8 cellular contexts compared by ENCODE assay signal in the genomic region with DNA sequence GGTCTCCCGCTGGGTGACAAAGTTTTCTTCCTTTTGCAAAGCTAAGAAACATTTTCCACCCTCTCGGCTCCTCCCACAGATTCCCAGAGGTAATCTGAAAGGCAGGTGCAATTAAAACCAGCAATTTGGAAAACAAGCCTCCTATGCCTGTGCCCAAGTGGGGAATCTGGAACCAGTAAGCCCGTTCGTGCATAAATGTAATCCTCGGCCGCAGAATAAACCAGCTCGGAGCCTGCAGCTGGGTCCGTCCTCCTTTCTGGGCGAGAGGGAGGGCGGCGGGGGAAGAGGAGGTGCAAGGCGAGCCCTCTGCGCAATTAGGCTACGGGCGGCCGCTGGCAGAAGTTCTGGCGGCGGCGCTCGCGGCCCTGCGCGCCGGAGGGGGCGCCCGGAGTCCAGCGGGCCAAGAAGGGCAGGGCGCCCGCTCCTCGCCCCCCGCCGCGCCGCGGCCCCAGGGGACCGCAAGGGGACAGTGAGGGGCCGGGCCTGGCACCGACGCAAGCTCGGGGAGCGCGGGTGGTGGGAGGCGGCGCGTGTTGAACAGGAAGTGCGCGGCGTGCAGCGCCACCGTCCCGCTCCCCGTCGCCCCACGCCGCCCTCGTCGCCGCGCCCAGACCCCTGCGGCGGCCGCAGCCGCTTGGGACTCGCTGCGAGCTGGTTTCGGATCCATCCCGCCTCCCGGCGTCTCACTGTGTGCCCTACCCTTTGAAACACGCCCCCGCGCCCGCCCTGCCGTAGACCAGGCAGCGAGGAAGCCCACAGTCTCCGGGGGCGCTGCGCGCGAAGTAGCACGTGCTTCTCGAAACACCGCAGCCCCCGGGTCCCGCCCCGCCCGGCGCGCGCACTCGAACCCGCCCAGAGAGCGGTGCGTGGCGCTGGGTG. TPM values are rescaled to one million over a fixed set of nuclear protein-coding genes. Genes with fewer than 3 reads are reported as not detected.
DNase-seq lines count a peak whose midpoint lies in the region; TF ChIP-seq lines count a peak whose summit lies in the region.

A gene (minus strand): TSS at position 217 of the 879 bp plus-strand sequence. CDS start 495 bp downstream, outside the sequence.

- H2BK12ac ChIP-seq in trophoblast cell (ENCODE audit: low read length) = no peak within 1 kb of the TSS

- no peak within 1 kb of the TSS for H4K12ac ChIP-seq in trophoblast cell (ENCODE audit: low read depth, low read length)

- H3K9me3 ChIP-seq in trophoblast cell (ENCODE audit: insufficient read depth, low read depth, low read length) = peaks cover 3% of the 10 kb centered on the region
- no peaks in the 10 kb centered on the region for H3K9me3 ChIP-seq in thyroid gland

- H2BK120ac ChIP-seq in trophoblast cell (ENCODE audit: insufficient read depth, low read length, poor library complexity) = no peak within 1 kb of the TSS

- H3K79me1 ChIP-seq in trophoblast cell (ENCODE audit: low read length) = peaks cover 2% of the 10 kb centered on the region

- H3K4me3 ChIP-seq in AG09309 (ENCODE audit: control insufficient read depth, low read depth, low read length) (peak within 1 kb of the TSS; percentile 48), trophoblast cell (ENCODE audit: low read depth, low read length) (peak within 1 kb of the TSS; percentile 71), thyroid gland (replicated peaks in 1 of 3) (peak within 1 kb of the TSS; percentile 73 to 98 (median 86))

- no peak within 1 kb of the TSS for H3K4ac ChIP-seq in trophoblast cell (ENCODE audit: low read depth, low read length)

- H4K91ac ChIP-seq in trophoblast cell (ENCODE audit: low read depth, low read length) = no peak within 1 kb of the TSS

- intact Hi-C loops in head of caudate nucleus (cut with DNase I) = loop anchor here (5.0 to 10.0 kb wide), 2 partner anchors 55 to 92 kb away; no protein-coding TSS in a partner anchor
- intact Hi-C loops in thyroid gland (cut with DNase I) = no loop called here

- H3K27me3 ChIP-seq in trophoblast cell (ENCODE audit: insufficient read depth, low read length) = peaks cover 32% of the 10 kb centered on the region
- H3K27me3 ChIP-seq in thyroid gland = no peaks in the 10 kb centered on the region

- no peak for DNase-seq in AG09309 (ENCODE audit: low read depth)
- peak; percentile 62 for DNase-seq in GM19238 (ENCODE audit: insufficient read length, low spot score)
- peak; percentile 33 for DNase-seq in HK-2 (ENCODE audit: unreplicated experiment)
- DNase-seq in RPMI8226 = peak; percentile 82
- peak; percentile 83 for DNase-seq in activated naive CD4-positive, alpha-beta T cell treated with anti-CD3 and anti-CD28 coated beads, Interleukin-2, amount 10 ng/mL, durations not matched to agents 7 days and 5 days
- peak; percentile 38 to 89 (median 75) for DNase-seq in head of caudate nucleus
- peak; percentile 19 to 48 for DNase-seq in trophoblast cell
- DNase-seq in thyroid gland = peak; percentile 72 to 75

- H3K36me3 Mint-ChIP-seq in activated naive CD4-positive, alpha-beta T cell treated with anti-CD3 and anti-CD28 coated beads, Interleukin-2, amount 10 ng/mL, durations not matched to agents 7 days and 5 days = peaks cover 1% of the 10 kb centered on the region

- no peaks in the 10 kb centered on the region for H3K36me3 ChIP-seq in trophoblast cell (ENCODE audit: control insufficient read depth in 1 of 2, insufficient read depth in 2 of 2, low read length in 2 of 2)
- no peaks in the 10 kb centered on the region for H3K36me3 ChIP-seq in thyroid gland

- H3K4me3 Mint-ChIP-seq in activated naive CD4-positive, alpha-beta T cell treated with anti-CD3 and anti-CD28 coated beads, Interleukin-2, amount 10 ng/mL, durations not matched to agents 7 days and 5 days = peak within 1 kb of the TSS; percentile 94

- H2BK5ac ChIP-seq in trophoblast cell (ENCODE audit: low read depth, low read length, poor library complexity) = no peak within 1 kb of the TSS

- no peaks in the 10 kb centered on the region for H3K79me2 ChIP-seq in trophoblast cell (ENCODE audit: control insufficient read depth, insufficient read depth, low read length, poor library complexity)

- no peak within 1 kb of the TSS for H3K27ac ChIP-seq in trophoblast cell (ENCODE audit: low read depth, low read length)
- H3K27ac ChIP-seq in thyroid gland = peak within 1 kb of the TSS; percentile 93 to 98 (median 94)

- peak within 1 kb of the TSS; percentile 52 for H2AFZ ChIP-seq in trophoblast cell (ENCODE audit: insufficient read depth, low read length, poor library complexity)

- H3K4me2 ChIP-seq in trophoblast cell (ENCODE audit: low read length) = peak within 1 kb of the TSS; percentile 99

- H3K14ac ChIP-seq in trophoblast cell (ENCODE audit: low read length) = no peak within 1 kb of the TSS

- H3K18ac ChIP-seq in trophoblast cell (ENCODE audit: low read length) = no peak within 1 kb of the TSS

- peaks cover 11% of the 10 kb centered on the region for H3K4me1 Mint-ChIP-seq in activated naive CD4-positive, alpha-beta T cell treated with anti-CD3 and anti-CD28 coated beads, Interleukin-2, amount 10 ng/mL, durations not matched to agents 7 days and 5 days

- CTCF ChIA-PET in activated naive CD4-positive, alpha-beta T cell treated with anti-CD3 and anti-CD28 coated beads, Interleukin-2, amount 10 ng/mL, durations not matched to agents 7 days and 5 days (lab: Charles Lee) = no interaction called here

- H3K9ac ChIP-seq in trophoblast cell (ENCODE audit: low read length) = no peak within 1 kb of the TSS

- TF ChIP-seq CTCF in AG09309 (IDR thresholded peaks at IDR 0.05; ENCODE audit: control insufficient read depth, insufficient read depth, low read depth, low read length, missing control alignments) (no peak), thyroid gland (IDR thresholded peaks at IDR 0.05) (peak in 2 of 6 experiments; percentile 11 to 30)

- H3K27ac Mint-ChIP-seq in activated naive CD4-positive, alpha-beta T cell treated with anti-CD3 and anti-CD28 coated beads, Interleukin-2, amount 10 ng/mL, durations not matched to agents 7 days and 5 days = peak within 1 kb of the TSS; percentile 90

- H3K4me1 ChIP-seq in trophoblast cell (ENCODE audit: control insufficient read depth in 1 of 2, insufficient read depth in 2 of 2, low read length in 2 of 2) = peaks cover 14 to 21% of the 10 kb centered on the region in 2 experiments
- peaks cover 14 to 15% of the 10 kb centered on the region in 2 donors for H3K4me1 ChIP-seq in thyroid gland

- TF ChIP-seq POLR2A in thyroid gland (IDR thresholded peaks at IDR 0.05) = peak in 1 of 2 donors; percentile 61

- no peaks in the 10 kb centered on the region for H3K9me3 Mint-ChIP-seq in activated naive CD4-positive, alpha-beta T cell treated with anti-CD3 and anti-CD28 coated beads, Interleukin-2, amount 10 ng/mL, durations not matched to agents 7 days and 5 days

- WGBS in trophoblast cell (ENCODE audit: extremely low coverage, insufficient coverage, insufficient read length) = no CpG with 5 or more reads among the region's 95 CpGs
- WGBS in thyroid gland, 2 donors = 0 to 2% methylated on average over 26 to 32 of the region's 95 CpGs

- no peak within 1 kb of the TSS for H3K23ac ChIP-seq in trophoblast cell (ENCODE audit: low read length)

- peaks cover 38% of the 10 kb centered on the region for H3K27me3 Mint-ChIP-seq in activated naive CD4-positive, alpha-beta T cell treated with anti-CD3 and anti-CD28 coated beads, Interleukin-2, amount 10 ng/mL, durations not matched to agents 7 days and 5 days

- H4K8ac ChIP-seq in trophoblast cell (ENCODE audit: low read depth, low read length) = no peak within 1 kb of the TSS

- H2AK5ac ChIP-seq in trophoblast cell (ENCODE audit: low read length) = no peak within 1 kb of the TSS

RNA-seq across cellular contexts. Expression of the gene that starts here (rescaled TPM):
- 34.2 and 36.3 TPM in 2 replicates for polyA plus RNA-seq in trophoblast cell (2013)
- total RNA-seq in thyroid gland = 10 to 100 TPM; 19.5 to 30.8 (median 27.6) TPM
